In the genomic region with DNA sequence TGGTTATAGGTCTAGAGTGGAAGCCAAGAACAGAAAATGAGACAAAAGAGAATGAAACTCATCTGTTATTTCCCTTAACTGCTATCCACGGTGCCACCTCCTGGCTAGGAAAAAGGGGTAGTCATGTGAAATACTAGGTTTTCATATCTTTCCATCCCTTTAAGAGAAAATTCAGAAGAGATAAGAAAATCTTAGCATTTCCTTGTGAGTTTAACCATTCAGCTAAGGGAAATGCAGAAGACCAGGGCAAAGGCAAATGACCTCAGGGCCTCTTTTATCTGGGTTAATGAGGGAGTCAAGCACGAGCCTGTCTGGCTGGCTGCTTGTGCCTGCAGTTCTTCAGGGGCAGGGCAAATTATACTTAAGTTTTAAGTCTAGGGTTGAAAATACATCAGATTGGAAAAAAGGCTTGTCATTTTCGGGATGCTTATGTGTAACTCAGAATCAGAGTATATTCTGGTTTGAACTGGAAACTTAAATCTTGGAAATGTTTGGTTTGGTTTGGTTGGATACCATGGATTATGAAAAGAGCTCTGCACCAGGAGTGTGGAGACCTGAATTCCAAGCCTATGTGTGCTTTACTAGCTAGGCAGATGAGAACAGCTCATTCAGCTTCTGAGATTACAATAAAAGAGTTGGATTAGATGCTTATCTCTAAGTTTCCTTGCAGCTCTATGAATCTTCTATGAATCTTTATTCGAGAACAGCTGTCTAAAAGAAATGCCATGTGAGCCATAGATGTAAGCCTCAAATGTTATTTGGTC, we compare ENCODE assay signal across 9 cellular contexts. TPM values are rescaled to one million over a fixed set of nuclear protein-coding genes. Genes with fewer than 3 reads are reported as not detected.
A peak's percentile ranks its signal among the peaks of the same experiment; 100 is the strongest.
DNase-seq lines count a peak whose midpoint lies in the region; ATAC-seq and TF ChIP-seq lines count a peak whose summit lies in the region.
"Had no signal": no experiment of that assay in that cellular context is flagged by ENCODE, and none has a peak within 500 bp of the region (broad histone marks: within the 10 kb centered on the region; RNA-seq: fewer than 3 reads in every experiment).

No MANE protein-coding gene starts in this region.

- no peaks in the 10 kb centered on the region for H3K27me3 ChIP-seq in gastrocnemius medialis
- no peaks in the 10 kb centered on the region for H3K27me3 ChIP-seq in effector memory CD4-positive, alpha-beta T cell (replicated peaks; ENCODE audit: control insufficient read depth, insufficient read depth, low read length, poor library complexity, severe bottlenecking)

- TF ChIP-seq CTCF in gastrocnemius medialis (IDR thresholded peaks at IDR 0.05 in 4 of 5, conservative IDR thresholded peaks at IDR 0.05 in 1 of 5) (no peak), WTC11 (IDR thresholded peaks at IDR 0.05) (no peak)

- peaks cover 11 to 13% of the 10 kb centered on the region in 2 donors for H3K4me1 ChIP-seq in gastrocnemius medialis
- peaks cover 6% of the 10 kb centered on the region for H3K4me1 ChIP-seq in effector memory CD4-positive, alpha-beta T cell (ENCODE audit: control insufficient read depth, insufficient read depth, low read length, poor library complexity, severe bottlenecking)

- H3K27me3 Mint-ChIP-seq in T-helper 2 cell treated with Interferon-gamma antibody and Interleukin-4, amounts not matched to agents 5 μg/mL and 100 μg/mL, for 36 hours (ENCODE audit: low read depth), result no peaks in the 10 kb centered on the region
- no peaks in the 10 kb centered on the region for H3K27me3 Mint-ChIP-seq in dendritic cell treated with granulocyte-macrophage colony-stimulating factor and Interleukin-4, amounts not matched to agents 40 ng/mL and 50 ng/mL, for 4 days
- H3K27me3 Mint-ChIP-seq in WTC11 (ENCODE audit: low read depth), result no peaks in the 10 kb centered on the region
- H3K27me3 Mint-ChIP-seq: naive thymus-derived CD8-positive, alpha-beta T cell had no signal

- H3K36me3 ChIP-seq in gastrocnemius medialis, result no peaks in the 10 kb centered on the region
- no peaks in the 10 kb centered on the region for H3K36me3 ChIP-seq in effector memory CD4-positive, alpha-beta T cell (ENCODE audit: control insufficient read depth, insufficient read depth, low read length)

- no peak overlapping the region for H3K4me3 ChIP-seq in gastrocnemius medialis
- no peak overlapping the region for H3K4me3 ChIP-seq in effector memory CD4-positive, alpha-beta T cell (ENCODE audit: insufficient read depth, low read depth, low read length, poor library complexity, severe bottlenecking)

- peaks cover 2% of the 10 kb centered on the region for H3K36me3 Mint-ChIP-seq in T-helper 2 cell treated with Interferon-gamma antibody and Interleukin-4, amounts not matched to agents 5 μg/mL and 100 μg/mL, for 36 hours (ENCODE audit: low read depth)
- H3K36me3 Mint-ChIP-seq in dendritic cell treated with granulocyte-macrophage colony-stimulating factor and Interleukin-4, amounts not matched to agents 40 ng/mL and 50 ng/mL, for 4 days (ENCODE audit: low read depth), result peaks cover 12% of the 10 kb centered on the region
- no peaks in the 10 kb centered on the region for H3K36me3 Mint-ChIP-seq in WTC11
- H3K36me3 Mint-ChIP-seq: naive thymus-derived CD8-positive, alpha-beta T cell had no signal

- DNase-seq in T-helper 2 cell treated with Interferon-gamma antibody and Interleukin-4, amounts not matched to agents 5 μg/mL and 100 μg/mL, for 36 hours (ENCODE audit: low spot score), result no peak
- DNase-seq in T-helper 2 cell (no peak), OCI-M1 (lab: John Stamatoyannopoulos, UW) (peak; percentile 75), gastrocnemius medialis (no peak), NCI-H2107 (lab: John Stamatoyannopoulos, UW) (no peak), WTC11 (ENCODE audit: low spot score) (no peak)
- no peak for DNase-seq in effector memory CD4-positive, alpha-beta T cell
- DNase-seq: naive thymus-derived CD8-positive, alpha-beta T cell had no signal

- H3K9me3 Mint-ChIP-seq in T-helper 2 cell treated with Interferon-gamma antibody and Interleukin-4, amounts not matched to agents 5 μg/mL and 100 μg/mL, for 36 hours, result no peaks in the 10 kb centered on the region
- H3K9me3 Mint-ChIP-seq in dendritic cell treated with granulocyte-macrophage colony-stimulating factor and Interleukin-4, amounts not matched to agents 40 ng/mL and 50 ng/mL, for 4 days, result no peaks in the 10 kb centered on the region
- H3K9me3 Mint-ChIP-seq in WTC11, result no peaks in the 10 kb centered on the region
- H3K9me3 Mint-ChIP-seq: naive thymus-derived CD8-positive, alpha-beta T cell had no signal

- POLR2A ChIA-PET in WTC11 (lab: Charles Lee), result no interaction called here

- peak overlapping the region; percentile 19 for H3K4me3 Mint-ChIP-seq in T-helper 2 cell treated with Interferon-gamma antibody and Interleukin-4, amounts not matched to agents 5 μg/mL and 100 μg/mL, for 36 hours
- H3K4me3 Mint-ChIP-seq in dendritic cell treated with granulocyte-macrophage colony-stimulating factor and Interleukin-4, amounts not matched to agents 40 ng/mL and 50 ng/mL, for 4 days, result no peak overlapping the region
- no peak overlapping the region for H3K4me3 Mint-ChIP-seq in WTC11
- H3K4me3 Mint-ChIP-seq: naive thymus-derived CD8-positive, alpha-beta T cell had no signal

- no peak for ATAC-seq in gastrocnemius medialis
- ATAC-seq in WTC11, result no peak
- ATAC-seq: naive thymus-derived CD8-positive, alpha-beta T cell had no signal

- peaks cover 13% of the 10 kb centered on the region for H3K4me1 Mint-ChIP-seq in T-helper 2 cell treated with Interferon-gamma antibody and Interleukin-4, amounts not matched to agents 5 μg/mL and 100 μg/mL, for 36 hours (ENCODE audit: low read depth)
- peaks cover 28% of the 10 kb centered on the region for H3K4me1 Mint-ChIP-seq in dendritic cell treated with granulocyte-macrophage colony-stimulating factor and Interleukin-4, amounts not matched to agents 40 ng/mL and 50 ng/mL, for 4 days (ENCODE audit: low read depth)
- 0 out of 2 replicates have a peak, but pooled peaks cover 3% of the 10 kb centered on the region for H3K4me1 Mint-ChIP-seq in WTC11

- no peak overlapping the region for H3K27ac Mint-ChIP-seq in T-helper 2 cell treated with Interferon-gamma antibody and Interleukin-4, amounts not matched to agents 5 μg/mL and 100 μg/mL, for 36 hours
- H3K27ac Mint-ChIP-seq in dendritic cell treated with granulocyte-macrophage colony-stimulating factor and Interleukin-4, amounts not matched to agents 40 ng/mL and 50 ng/mL, for 4 days, result peak overlapping the region; percentile 74
- H3K27ac Mint-ChIP-seq in WTC11, result no peak overlapping the region

- CTCF ChIA-PET in WTC11 (lab: Charles Lee), result interaction anchor here (1.0 kb wide), 2 partner anchors 37 to 149 kb away, joined by 6 to 7 read pairs; no protein-coding TSS in a partner anchor

- TF ChIP-seq POLR2A in gastrocnemius medialis (IDR thresholded peaks at IDR 0.05), result no peak

- H3K9me3 ChIP-seq in gastrocnemius medialis, result no peaks in the 10 kb centered on the region
- H3K9me3 ChIP-seq in effector memory CD4-positive, alpha-beta T cell (ENCODE audit: control insufficient read depth, low read length), result no peaks in the 10 kb centered on the region

- intact Hi-C loops in dendritic cell treated with granulocyte-macrophage colony-stimulating factor and Interleukin-4, amounts not matched to agents 40 ng/mL and 50 ng/mL, for 4 days (cut with micrococcal nuclease), result no loop called here
- intact Hi-C loops in gastrocnemius medialis (cut with DNase I; ENCODE audit: low total_unique reads), result no loop called here

- in situ Hi-C loops in gastrocnemius medialis (cut with MboI; ENCODE audit: low sequenced_read_pairs in 4 of 4), result no loop called here

- H3K27ac ChIP-seq in gastrocnemius medialis, result peak overlapping the region in 3 of 4 donors; percentile 3 to 46 (median 16)
- no peak overlapping the region for H3K27ac ChIP-seq in effector memory CD4-positive, alpha-beta T cell (ENCODE audit: insufficient read depth, low read length, poor library complexity, severe bottlenecking)

TF ChIP-seq in WTC11, 78 proteins besides CTCF, POLR2A, EP300 and RAD21 (continues in another document):
- TF ChIP-seq GRHL2 (CRISPR knock-in tag; IDR thresholded peaks at IDR 0.05; ENCODE audit: insufficient replicate concordance, severe bottlenecking), result no peak
- TF ChIP-seq, protein P1, sequence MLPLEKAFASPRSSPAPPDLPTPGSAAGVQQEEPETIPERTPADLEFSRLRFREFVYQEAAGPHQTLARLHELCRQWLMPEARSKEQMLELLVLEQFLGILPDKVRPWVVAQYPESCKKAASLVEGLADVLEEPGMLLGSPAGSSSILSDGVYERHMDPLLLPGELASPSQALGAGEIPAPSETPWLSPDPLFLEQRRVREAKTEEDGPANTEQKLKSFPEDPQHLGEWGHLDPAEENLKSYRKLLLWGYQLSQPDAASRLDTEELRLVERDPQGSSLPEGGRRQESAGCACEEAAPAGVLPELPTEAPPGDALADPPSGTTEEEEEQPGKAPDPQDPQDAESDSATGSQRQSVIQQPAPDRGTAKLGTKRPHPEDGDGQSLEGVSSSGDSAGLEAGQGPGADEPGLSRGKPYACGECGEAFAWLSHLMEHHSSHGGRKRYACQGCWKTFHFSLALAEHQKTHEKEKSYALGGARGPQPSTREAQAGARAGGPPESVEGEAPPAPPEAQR (CRISPR knock-in tag; IDR thresholded peaks at IDR 0.05), result no peak
- TF ChIP-seq, protein P2, sequence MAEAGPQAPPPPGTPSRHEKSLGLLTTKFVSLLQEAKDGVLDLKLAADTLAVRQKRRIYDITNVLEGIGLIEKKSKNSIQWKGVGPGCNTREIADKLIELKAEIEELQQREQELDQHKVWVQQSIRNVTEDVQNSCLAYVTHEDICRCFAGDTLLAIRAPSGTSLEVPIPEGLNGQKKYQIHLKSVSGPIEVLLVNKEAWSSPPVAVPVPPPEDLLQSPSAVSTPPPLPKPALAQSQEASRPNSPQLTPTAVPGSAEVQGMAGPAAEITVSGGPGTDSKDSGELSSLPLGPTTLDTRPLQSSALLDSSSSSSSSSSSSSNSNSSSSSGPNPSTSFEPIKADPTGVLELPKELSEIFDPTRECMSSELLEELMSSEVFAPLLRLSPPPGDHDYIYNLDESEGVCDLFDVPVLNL (CRISPR knock-in tag; IDR thresholded peaks at IDR 0.05; ENCODE audit: borderline replicate concordance, low read depth), result no peak

RNA-seq across cellular contexts. Expression of a gene that starts 19.9 kb away (rescaled TPM):
- total RNA-seq in gastrocnemius medialis (100 to 1,000 TPM in 1 of 4 donors, 10 to 100 TPM in 3; 11.7 to 125 (median 19.7) TPM), WTC11 (2021) (5.0 to 8.1 TPM (median 5.2 TPM) in 3 replicates)
